8 cellular contexts compared by ENCODE assay signal in genomic region chr19:58181902-58182576, GRCh38. TPM values are rescaled to one million over a fixed set of nuclear protein-coding genes. Genes with fewer than 3 reads are reported as not detected.
DNase-seq lines count a peak whose midpoint lies in the region; ATAC-seq, FAIRE-seq and TF ChIP-seq lines count a peak whose summit lies in the region.

No MANE protein-coding gene starts in this region.

- no peaks in the 10 kb centered on the region for H3K27me3 Mint-ChIP-seq in astrocyte (ENCODE audit: low read depth, unreplicated experiment)

- H3K9me3 ChIP-seq in HUES6 (ENCODE audit: control insufficient read depth, insufficient read depth, low read depth, low read length) = peaks cover 56% of the 10 kb centered on the region
- peaks cover 56% of the 10 kb centered on the region for H3K9me3 ChIP-seq in astrocyte (ENCODE audit: insufficient read depth, low read depth, low read length)

- H3K36me3 Mint-ChIP-seq in astrocyte (ENCODE audit: low read depth, unreplicated experiment) = peaks cover 60% of the 10 kb centered on the region

- H3K9ac ChIP-seq in HUES6 (ENCODE audit: low read length) = no peak overlapping the region
- H3K9ac ChIP-seq in astrocyte (ENCODE audit: low read length) = no peak overlapping the region

- H3K4me3 Mint-ChIP-seq in astrocyte (ENCODE audit: unreplicated experiment) = peak overlapping the region; percentile 94

- ATAC-seq in GM21576 (IDR thresholded peaks at IDR 0.05; ENCODE audit: unreplicated experiment) = no peak
- ATAC-seq in HG02970 (IDR thresholded peaks at IDR 0.05; ENCODE audit: low FRiP score, unreplicated experiment) = no peak

- H3K4me3 ChIP-seq in HUES6 (ENCODE audit: low read depth, low read length) = peak overlapping the region; percentile 56
- H3K4me3 ChIP-seq in astrocyte (ENCODE audit: insufficient read depth, low read depth, low read length) = peak overlapping the region; percentile 42

- H3K27ac ChIP-seq in HUES6 (ENCODE audit: low read depth, low read length) = no peak overlapping the region
- no peak overlapping the region for H3K27ac ChIP-seq in astrocyte (ENCODE audit: low read depth, low read length)

- H2AFZ ChIP-seq in astrocyte (ENCODE audit: low read depth, low read length) = peak overlapping the region; percentile 24

- H3K36me3 ChIP-seq in HUES6 (ENCODE audit: control insufficient read depth, insufficient read depth, low read length) (peaks cover 21% of the 10 kb centered on the region), astrocyte (ENCODE audit: insufficient read depth, low read length) (peaks cover 14% of the 10 kb centered on the region)

- H3K27me3 ChIP-seq in HUES6 (ENCODE audit: control insufficient read depth, insufficient read depth, low read length) (no peaks in the 10 kb centered on the region), astrocyte (ENCODE audit: insufficient read depth, low read length) (no peaks in the 10 kb centered on the region)

- peak overlapping the region; percentile 95 for H3K4me2 ChIP-seq in astrocyte (ENCODE audit: low read length)

- DNase-seq in COR-L47 (lab: John Stamatoyannopoulos, UW) = peak; percentile 25
- DNase-seq in T-helper 1 cell = peak; percentile 16 to 69 (median 37)
- no peak for DNase-seq in astrocyte (ENCODE audit: low read depth)
- peak; percentile 51 for DNase-seq in iris pigment epithelial cell (ENCODE audit: low read depth)
- DNase-seq in stimulated activated CD4-positive, alpha-beta T cell treated with anti-CD3 and anti-CD28 coated beads, Interleukin-2, amount 100 ng/mL, for 24 hours = peak; percentile 69 to 73

- H3K4me1 ChIP-seq in HUES6 (ENCODE audit: control insufficient read depth, insufficient read depth, low read length) (no peaks in the 10 kb centered on the region), astrocyte (ENCODE audit: insufficient read depth, low read length) (peaks cover 2% of the 10 kb centered on the region)

- no peak for FAIRE-seq in astrocyte (lab: Jason Lieb, UNC)

- peaks cover 79% of the 10 kb centered on the region for H3K9me3 Mint-ChIP-seq in astrocyte (ENCODE audit: unreplicated experiment)

- peak overlapping the region; percentile 99 for H3K27ac Mint-ChIP-seq in astrocyte (ENCODE audit: unreplicated experiment)

- TF ChIP-seq CTCF in astrocyte (IDR thresholded peaks at IDR 0.05; ENCODE audit: insufficient read depth, low read depth, low read length) = peak; percentile 22

- H3K4me1 Mint-ChIP-seq in astrocyte (ENCODE audit: low read depth, unreplicated experiment) = peaks cover 5% of the 10 kb centered on the region

- peaks cover 36% of the 10 kb centered on the region for H3K79me2 ChIP-seq in astrocyte (ENCODE audit: insufficient read depth, low read length)

- H4K20me1 ChIP-seq in astrocyte (ENCODE audit: insufficient read depth, low read length) = no peaks in the 10 kb centered on the region

RNA-seq across cellular contexts. Expression of gene ZNF274, which starts 0.8 kb away (rescaled TPM):
- 38.5 and 39.0 TPM in 2 replicates for total RNA-seq in astrocyte

RNA-seq across cellular contexts. Expression of gene ZNF329, which starts 31.4 kb away (rescaled TPM):
- 10.8 and 11.1 TPM in 2 replicates for total RNA-seq in astrocyte

RNA-seq across cellular contexts. Expression of gene ZNF544, which starts 46.7 kb away (rescaled TPM):
- total RNA-seq in astrocyte = 23.4 and 23.7 TPM in 2 replicates
